Comparison of ENCODE assay signal across 8 cellular contexts in genomic region chr20:57399587-57400261, GRCh38. TPM values are rescaled to one million over a fixed set of nuclear protein-coding genes. Genes with fewer than 3 reads are reported as not detected.
A peak's percentile ranks its signal among the peaks of the same experiment; 100 is the strongest.
DNase-seq lines count a peak whose midpoint lies in the region; ATAC-seq, FAIRE-seq and TF ChIP-seq lines count a peak whose summit lies in the region.

No MANE protein-coding gene starts in this region.

- H3K27me3 ChIP-seq in stomach smooth muscle (ENCODE audit: control insufficient read depth in 1 of 2, insufficient read depth in 2 of 2, low read length in 2 of 2): no peaks in the 10 kb centered on the region
- H3K27me3 ChIP-seq in brain microvascular endothelial cell (replicated peaks): no peaks in the 10 kb centered on the region
- no peaks in the 10 kb centered on the region for H3K27me3 ChIP-seq in WERI-Rb-1 (ENCODE audit: insufficient read depth, low read depth, severe bottlenecking)

- CTCF ChIA-PET in activated CD4-positive, alpha-beta memory T cell treated with anti-CD3 and anti-CD28 coated beads, Interleukin-2, amount 10 ng/mL, durations not matched to agents 7 days and 5 days (lab: Charles Lee): interaction anchor here (0.7 to 4.5 kb wide), 5 partner anchors 11 to 99 kb away, joined by 3 to 25 read pairs (median 17); no protein-coding TSS in a partner anchor

- H3K9me3 Mint-ChIP-seq in activated CD4-positive, alpha-beta memory T cell treated with anti-CD3 and anti-CD28 coated beads, Interleukin-2, amount 10 ng/mL, durations not matched to agents 7 days and 5 days: no peaks in the 10 kb centered on the region

- H3K4me3 Mint-ChIP-seq in activated CD4-positive, alpha-beta memory T cell treated with anti-CD3 and anti-CD28 coated beads, Interleukin-2, amount 10 ng/mL, durations not matched to agents 7 days and 5 days: peak overlapping the region; percentile 78

- peak overlapping the region; percentile 97 for H3K27ac Mint-ChIP-seq in activated CD4-positive, alpha-beta memory T cell treated with anti-CD3 and anti-CD28 coated beads, Interleukin-2, amount 10 ng/mL, durations not matched to agents 7 days and 5 days

- H3K36me3 ChIP-seq in stomach smooth muscle (ENCODE audit: control insufficient read depth in 2 of 2, insufficient read depth in 2 of 2, low read length in 2 of 2) (peaks cover 37 to 43% of the 10 kb centered on the region in 2 donors), brain microvascular endothelial cell (replicated peaks) (no peaks in the 10 kb centered on the region), WERI-Rb-1 (peaks cover 45% of the 10 kb centered on the region)

- peak overlapping the region; percentile 3 to 36 for H3K9ac ChIP-seq in stomach smooth muscle (ENCODE audit: low read length in 2 of 2)

- peaks cover 95% of the 10 kb centered on the region for H3K4me1 ChIP-seq in stomach smooth muscle (ENCODE audit: control insufficient read depth, insufficient read depth, low read length)

- H3K4me1 Mint-ChIP-seq in activated CD4-positive, alpha-beta memory T cell treated with anti-CD3 and anti-CD28 coated beads, Interleukin-2, amount 10 ng/mL, durations not matched to agents 7 days and 5 days: peaks cover 81% of the 10 kb centered on the region

- peak; percentile 98 for FAIRE-seq in GM18507 (lab: Jason Lieb, UNC)

- TF ChIP-seq CTCF in brain microvascular endothelial cell (IDR thresholded peaks at IDR 0.05; ENCODE audit: low read depth, low read length, missing control alignments): no peak
- TF ChIP-seq CTCF in WERI-Rb-1 (IDR thresholded peaks at IDR 0.05; ENCODE audit: low read depth, low read length): no peak

- in situ Hi-C loops in brain microvascular endothelial cell (cut with HindIII; ENCODE audit: low pct_ligation_motif_present, low sequenced_read_pairs): no loop called here

- H3K27me3 Mint-ChIP-seq in activated CD4-positive, alpha-beta memory T cell treated with anti-CD3 and anti-CD28 coated beads, Interleukin-2, amount 10 ng/mL, durations not matched to agents 7 days and 5 days: no peaks in the 10 kb centered on the region

- DNase-seq in GM18507 (ENCODE audit: extremely low spot score, insufficient read length, low read depth): no peak
- DNase-seq in activated CD4-positive, alpha-beta memory T cell treated with anti-CD3 and anti-CD28 coated beads, Interleukin-2, amount 10 ng/mL, durations not matched to agents 7 days and 5 days: peak; percentile 43
- DNase-seq in iris pigment epithelial cell (ENCODE audit: low read depth): peak; percentile 22
- DNase-seq in brain microvascular endothelial cell: no peak
- DNase-seq in GDM1 (lab: John Stamatoyannopoulos, UW): no peak
- no peak for DNase-seq in WERI-Rb-1

- peaks cover 92% of the 10 kb centered on the region for H3K36me3 Mint-ChIP-seq in activated CD4-positive, alpha-beta memory T cell treated with anti-CD3 and anti-CD28 coated beads, Interleukin-2, amount 10 ng/mL, durations not matched to agents 7 days and 5 days (ENCODE audit: low read depth)

- peak; percentile 39 for ATAC-seq in HG02678 (IDR thresholded peaks at IDR 0.05; ENCODE audit: unreplicated experiment)

- H3K27ac ChIP-seq in stomach smooth muscle (ENCODE audit: low read length) (peak overlapping the region; percentile 89), brain microvascular endothelial cell (no peak overlapping the region), WERI-Rb-1 (no peak overlapping the region)

- POLR2A ChIA-PET in activated CD4-positive, alpha-beta memory T cell treated with anti-CD3 and anti-CD28 coated beads, Interleukin-2, amount 10 ng/mL, durations not matched to agents 7 days and 5 days (lab: Charles Lee): interaction anchor here (0.6 to 3.5 kb wide), 10 partner anchors 9 to 73 kb away, joined by 3 to 55 read pairs (median 10); partner anchors contain the start of gene RBM38

- H3K9me3 ChIP-seq in stomach smooth muscle (ENCODE audit: control insufficient read depth in 2 of 2, low read length in 2 of 2): no peaks in the 10 kb centered on the region
- no peaks in the 10 kb centered on the region for H3K9me3 ChIP-seq in WERI-Rb-1 (ENCODE audit: severe bottlenecking)

- H3K4me3 ChIP-seq in stomach smooth muscle (ENCODE audit: low read length in 2 of 2) (peak overlapping the region; percentile 14 to 63), brain microvascular endothelial cell (ENCODE audit: low read depth, low read length) (no peak overlapping the region), WERI-Rb-1 (ENCODE audit: low read depth, low read length) (no peak overlapping the region)

RNA-seq across cellular contexts. Expression of gene RBM38, which starts 8.5 kb away (rescaled TPM):
- 100 to 1,000 TPM; 116 to 119 TPM for total RNA-seq in activated CD4-positive, alpha-beta memory T cell treated with anti-CD3 and anti-CD28 coated beads, Interleukin-2, amount 10 ng/mL, durations not matched to agents 7 days and 5 days

RNA-seq across cellular contexts. Expression of gene RAE1, which starts 48.7 kb away (rescaled TPM):
- total RNA-seq in activated CD4-positive, alpha-beta memory T cell treated with anti-CD3 and anti-CD28 coated beads, Interleukin-2, amount 10 ng/mL, durations not matched to agents 7 days and 5 days: 10 to 100 TPM; 33.8 to 35.3 TPM

Comparison
In these comparisons a context has a peak if more than half of its experiments do, and no peak if none do; other contexts are left out.
1. DNase-seq: peak in activated CD4-positive, alpha-beta memory T cell treated with anti-CD3 and anti-CD28 coated beads, Interleukin-2, amount 10 ng/mL, durations not matched to agents 7 days and 5 days (single experiment) and iris pigment epithelial cell (single experiment); none in GM18507 (single experiment), brain microvascular endothelial cell (single experiment), GDM1 (single experiment) and WERI-Rb-1 (single experiment).
2. H3K4me3 ChIP-seq: peak in stomach smooth muscle (2 of 2); none in brain microvascular endothelial cell (single experiment) and WERI-Rb-1 (single experiment).